25 cellular contexts compared by ENCODE assay signal in genomic region chr7:105715528-105715927, GRCh38.
"Had no signal": no experiment of that assay in that cellular context is flagged by ENCODE, and none has a peak within 500 bp of the region (broad histone marks: within the 10 kb centered on the region; RNA-seq: fewer than 3 reads in every experiment).

No MANE protein-coding gene starts in this region.

- H3K9me3 ChIP-seq: ascending aorta, upper lobe of right lung had no signal

- H3K4me3 ChIP-seq: ascending aorta, cardiac muscle cell, coronary artery, dorsolateral prefrontal cortex, left lung, lung, neural progenitor cell, right atrium auricular region, smooth muscle cell, suprapubic skin, tibial artery, upper lobe of right lung had no signal

- H3K36me3 ChIP-seq: ascending aorta, cardiac muscle cell, neural progenitor cell, right atrium auricular region, tibial artery, upper lobe of right lung had no signal

- DNase-seq: activated B cell treated with CpG ODN at 0.5 μM for 24 hours; activated CD4-positive, alpha-beta T cell treated with anti-CD3 and anti-CD28 coated beads, Interleukin-2, amount 10 ng/mL, durations not matched to agents 7 days and 5 days; activated CD8-positive, alpha-beta memory T cell treated with anti-CD3 and anti-CD28 coated beads, Interleukin-2, amount 50 U/mL, for 48 hours; dorsolateral prefrontal cortex; effector memory CD4-positive, alpha-beta T cell; glutamatergic neuron; left lung; mesendoderm; natural killer cell; occipital lobe; T-cell; tibial artery; upper lobe of right lung had no signal

- H3K4me2 ChIP-seq: neural progenitor cell, smooth muscle cell had no signal

- H2AFZ ChIP-seq: neural progenitor cell had no signal

- ATAC-seq: left lung; natural killer cell; stimulated activated memory B cell treated with anti-CD40 and anti-IgM and Interleukin-4, amounts not matched to agents 10 μg/mL and 1 μg/mL and 100 μg/mL, for 72 hours; T-cell; upper lobe of right lung had no signal

- H3K27me3 Mint-ChIP-seq: activated B cell treated with CpG ODN at 0.5 μM for 24 hours; activated CD4-positive, alpha-beta T cell treated with anti-CD3 and anti-CD28 coated beads, Interleukin-2, amount 10 ng/mL, durations not matched to agents 7 days and 5 days; activated naive CD8-positive, alpha-beta T cell; stimulated activated memory B cell treated with anti-CD40 and anti-IgM and Interleukin-4, amounts not matched to agents 10 μg/mL and 1 μg/mL and 100 μg/mL, for 72 hours; T-cell had no signal

- H3K4me1 ChIP-seq: ascending aorta, suprapubic skin, upper lobe of right lung had no signal

- H3K4me3 Mint-ChIP-seq: activated B cell treated with CpG ODN at 0.5 μM for 24 hours; activated CD4-positive, alpha-beta T cell treated with anti-CD3 and anti-CD28 coated beads, Interleukin-2, amount 10 ng/mL, durations not matched to agents 7 days and 5 days; activated naive CD8-positive, alpha-beta T cell; brain; natural killer cell; neural progenitor cell; stimulated activated memory B cell treated with anti-CD40 and anti-IgM and Interleukin-4, amounts not matched to agents 10 μg/mL and 1 μg/mL and 100 μg/mL, for 72 hours; T-cell had no signal

- H3K27me3 ChIP-seq: ascending aorta, cardiac muscle cell, dorsolateral prefrontal cortex, left lung, neural progenitor cell, right atrium auricular region, suprapubic skin, tibial artery, upper lobe of right lung had no signal

- H3K27ac ChIP-seq: ascending aorta, cardiac muscle cell, coronary artery, dorsolateral prefrontal cortex, left lung, neural progenitor cell, right atrium auricular region, suprapubic skin, tibial artery, upper lobe of right lung had no signal

- H3K4me1 Mint-ChIP-seq: activated B cell treated with CpG ODN at 0.5 μM for 24 hours; activated CD4-positive, alpha-beta T cell treated with anti-CD3 and anti-CD28 coated beads, Interleukin-2, amount 10 ng/mL, durations not matched to agents 7 days and 5 days; T-cell had no signal

- H3K27ac Mint-ChIP-seq: activated B cell treated with CpG ODN at 0.5 μM for 24 hours; activated CD4-positive, alpha-beta T cell treated with anti-CD3 and anti-CD28 coated beads, Interleukin-2, amount 10 ng/mL, durations not matched to agents 7 days and 5 days; activated naive CD8-positive, alpha-beta T cell; activated T-helper 2 cell treated with anti-CD3 and anti-CD28 coated beads, Interferon-gamma antibody, Interleukin-2, Interleukin-4, amounts not matched to agents 10 μg/mL and 5 μg/mL and 100 μg/mL, durations not matched to agents 14 hours and 24 hours and 36 hours; brain; natural killer cell; neural progenitor cell; stimulated activated memory B cell treated with anti-CD40 and anti-IgM and Interleukin-4, amounts not matched to agents 10 μg/mL and 1 μg/mL and 100 μg/mL, for 72 hours; T-cell had no signal

- H3K9ac ChIP-seq: neural progenitor cell had no signal
